ENCODE assay signal across 1 cellular context in genomic region chr15:90054618-90055097, GRCh38.
TF ChIP-seq lines count a peak whose summit lies in the region.

No MANE protein-coding gene starts in this region.

TF ChIP-seq in HepG2, 621 proteins besides CTCF, POLR2A, EP300 and RAD21 (continued from another document and continues in another):
- TF ChIP-seq ZSCAN31 (CRISPR knock-in tag; IDR thresholded peaks at IDR 0.05; ENCODE audit: low read depth) (0 out of 2 replicates have a peak, but pooled peaks have one; percentile 40), ZNF317 (CRISPR knock-in tag; IDR thresholded peaks at IDR 0.05) (no peak), ZBTB43 (CRISPR knock-in tag; conservative IDR thresholded peaks at IDR 0.05) (0 out of 2 replicates have a peak, but pooled peaks have one; percentile 28), ZNF547 (CRISPR knock-in tag; IDR thresholded peaks at IDR 0.05) (no peak), ATF5 (CRISPR knock-in tag; IDR thresholded peaks at IDR 0.05; ENCODE audit: low read depth) (no peak), SP5 (CRISPR knock-in tag; IDR thresholded peaks at IDR 0.05; ENCODE audit: borderline replicate concordance, low read depth) (peak; percentile 70; the same call in 1 of the 2 replicates), GATA4 (IDR thresholded peaks at IDR 0.05; ENCODE audit: borderline replicate concordance, low read depth) (no peak), ZNF777 (CRISPR knock-in tag; IDR thresholded peaks at IDR 0.05) (no peak), ZNF121 (CRISPR knock-in tag; IDR thresholded peaks at IDR 0.05) (no peak), JUND (CRISPR knock-in tag; IDR thresholded peaks at IDR 0.05) (no peak), FOXC1 (CRISPR knock-in tag; IDR thresholded peaks at IDR 0.05; ENCODE audit: borderline replicate concordance) (no peak), SUZ12 (IDR thresholded peaks at IDR 0.05; ENCODE audit: low read depth, low read length) (no peak), ZNF296 (CRISPR knock-in tag; conservative IDR thresholded peaks at IDR 0.05) (no peak), SKIL (CRISPR knock-in tag; IDR thresholded peaks at IDR 0.05; ENCODE audit: borderline replicate concordance) (peak; percentile 88), ZNF362 (CRISPR knock-in tag; IDR thresholded peaks at IDR 0.05; ENCODE audit: borderline replicate concordance) (peak; percentile 40; the same call in 1 of the 2 replicates), PHF20 (CRISPR knock-in tag; IDR thresholded peaks at IDR 0.05) (no peak), SOX13 (IDR thresholded peaks at IDR 0.05) (peak; percentile 31; the same call in 1 of the 2 replicates), SOX13 (CRISPR knock-in tag; conservative IDR thresholded peaks at IDR 0.05 in 1 of 2, IDR thresholded peaks at IDR 0.05 in 1 of 2) (peak in 1 of 2 experiments; percentile 87; a peak in 2 of 4 replicates), DR1 (CRISPR knock-in tag; IDR thresholded peaks at IDR 0.05) (no peak), ATAD3A (CRISPR knock-in tag; IDR thresholded peaks at IDR 0.05) (no peak), NCOA2 (CRISPR knock-in tag; IDR thresholded peaks at IDR 0.05) (peak; percentile 70), HES4 (CRISPR knock-in tag; IDR thresholded peaks at IDR 0.05; ENCODE audit: borderline replicate concordance) (no peak), SAP130 (CRISPR knock-in tag; IDR thresholded peaks at IDR 0.05; ENCODE audit: low read depth) (peak; percentile 41), MAF1 (CRISPR knock-in tag; IDR thresholded peaks at IDR 0.05; ENCODE audit: borderline replicate concordance) (no peak), MTF2 (CRISPR knock-in tag; IDR thresholded peaks at IDR 0.05; ENCODE audit: borderline replicate concordance) (no peak), ZNF883 (CRISPR knock-in tag; IDR thresholded peaks at IDR 0.05; ENCODE audit: not compliant biosample characterization) (no peak), ZNF567 (CRISPR knock-in tag; IDR thresholded peaks at IDR 0.05; ENCODE audit: borderline replicate concordance) (no peak; the same call in 1 of the 2 replicates), MBD4 (IDR thresholded peaks at IDR 0.05; ENCODE audit: borderline replicate concordance, low read length) (no peak), ARHGAP35 (CRISPR knock-in tag; IDR thresholded peaks at IDR 0.05; ENCODE audit: borderline replicate concordance) (no peak), SPEN (CRISPR knock-in tag; IDR thresholded peaks at IDR 0.05; ENCODE audit: low read depth) (0 out of 2 replicates have a peak, but pooled peaks have one; percentile 28), ZNF879 (CRISPR knock-in tag; IDR thresholded peaks at IDR 0.05) (no peak), NR2F2 (IDR thresholded peaks at IDR 0.05; ENCODE audit: borderline replicate concordance, low read depth) (no peak), TBL1XR1 (IDR thresholded peaks at IDR 0.05; ENCODE audit: borderline replicate concordance, low read length, partially characterized antibody) (peak; percentile 94), SMARCC2 (IDR thresholded peaks at IDR 0.05) (no peak), GPBP1L1 (CRISPR knock-in tag; IDR thresholded peaks at IDR 0.05) (no peak), RBM39 (IDR thresholded peaks at IDR 0.05; ENCODE audit: low read depth, low read length, poor library complexity, severe bottlenecking) (no peak), ZNF558 (CRISPR knock-in tag; IDR thresholded peaks at IDR 0.05; ENCODE audit: borderline replicate concordance) (no peak), BCLAF1 (IDR thresholded peaks at IDR 0.05) (no peak), ARNTL (CRISPR knock-in tag; IDR thresholded peaks at IDR 0.05) (no peak; the same call in 1 of the 2 replicates), KDM2A (CRISPR knock-in tag; IDR thresholded peaks at IDR 0.05; ENCODE audit: borderline replicate concordance, low read depth) (no peak), TFE3 (CRISPR knock-in tag; IDR thresholded peaks at IDR 0.05) (peak; percentile 36; the same call in 1 of the 2 replicates), NR2F1 (CRISPR knock-in tag; IDR thresholded peaks at IDR 0.05) (no peak), ZNF761 (CRISPR knock-in tag; conservative IDR thresholded peaks at IDR 0.05) (no peak), HHEX (CRISPR knock-in tag; IDR thresholded peaks at IDR 0.05) (no peak), ONECUT2 (CRISPR knock-in tag; IDR thresholded peaks at IDR 0.05) (no peak), ZNF691 (CRISPR knock-in tag; IDR thresholded peaks at IDR 0.05; ENCODE audit: borderline replicate concordance, low read depth) (no peak), YEATS4 (CRISPR knock-in tag; IDR thresholded peaks at IDR 0.05; ENCODE audit: borderline replicate concordance) (peak; percentile 36; the same call in 1 of the 2 replicates), CHD2 (IDR thresholded peaks at IDR 0.05; ENCODE audit: low read depth, low read length) (no peak), HOXA7 (CRISPR knock-in tag; IDR thresholded peaks at IDR 0.05) (no peak), ZNF350 (CRISPR knock-in tag; IDR thresholded peaks at IDR 0.05; ENCODE audit: borderline replicate concordance, low read depth) (peak; percentile 72; the same call in 1 of the 2 replicates), HNRNPLL (IDR thresholded peaks at IDR 0.05; ENCODE audit: low read depth, low read length, poor library complexity, severe bottlenecking) (no peak), IRX3 (CRISPR knock-in tag; IDR thresholded peaks at IDR 0.05; ENCODE audit: borderline replicate concordance, low read depth) (no peak), ZZZ3 (CRISPR knock-in tag; IDR thresholded peaks at IDR 0.05; ENCODE audit: borderline replicate concordance) (no peak), ZNF124 (CRISPR knock-in tag; IDR thresholded peaks at IDR 0.05) (no peak), AKAP8 (CRISPR knock-in tag; IDR thresholded peaks at IDR 0.05) (no peak), KDM3A (CRISPR knock-in tag; IDR thresholded peaks at IDR 0.05; ENCODE audit: low read depth) (no peak), RAD51 (IDR thresholded peaks at IDR 0.05; ENCODE audit: borderline replicate concordance) (no peak), ZNF720 (CRISPR knock-in tag; IDR thresholded peaks at IDR 0.05) (no peak), RCOR2 (CRISPR knock-in tag; IDR thresholded peaks at IDR 0.05) (0 out of 2 replicates have a peak, but pooled peaks have one; percentile 44), ZNF468 (CRISPR knock-in tag; IDR thresholded peaks at IDR 0.05) (no peak), ZNF670 (CRISPR knock-in tag; IDR thresholded peaks at IDR 0.05; ENCODE audit: borderline replicate concordance) (no peak), ZNF703 (CRISPR knock-in tag; IDR thresholded peaks at IDR 0.05; ENCODE audit: borderline replicate concordance) (0 out of 2 replicates have a peak, but pooled peaks have one; percentile 59), FOXO1 (CRISPR knock-in tag; IDR thresholded peaks at IDR 0.05) (no peak; the same call in 1 of the 2 replicates), ZSCAN5A (CRISPR knock-in tag; IDR thresholded peaks at IDR 0.05; ENCODE audit: borderline replicate concordance) (no peak; the same call in 1 of the 2 replicates), NR1H2 (CRISPR knock-in tag; IDR thresholded peaks at IDR 0.05; ENCODE audit: borderline replicate concordance, low read depth) (no peak), ZNF510 (CRISPR knock-in tag; IDR thresholded peaks at IDR 0.05; ENCODE audit: low read depth) (no peak)
